9 cellular contexts compared by ENCODE assay signal in genomic region chr22:39234867-39235687, GRCh38. TPM values are rescaled to one million over a fixed set of nuclear protein-coding genes. Genes with fewer than 3 reads are reported as not detected.
DNase-seq lines count a peak whose midpoint lies in the region; ATAC-seq and TF ChIP-seq lines count a peak whose summit lies in the region.
"Had no signal": no experiment of that assay in that cellular context is flagged by ENCODE, and none has a peak within 500 bp of the region (broad histone marks: within the 10 kb centered on the region; RNA-seq: fewer than 3 reads in every experiment).

No MANE protein-coding gene starts in this region.

- no peaks in the 10 kb centered on the region for H3K9me3 ChIP-seq in Peyer's patch

- intact Hi-C loops in Right ventricle myocardium inferior (cut with DNase I): loop anchor here (2.0 kb wide), 2 partner anchors 44 to 60 kb away; no protein-coding TSS in a partner anchor
- intact Hi-C loops in sciatic nerve (cut with DNase I): loop anchor here (5.0 kb wide), 1 partner anchor 48 kb away; no protein-coding TSS in a partner anchor

- peaks cover 0 to 46% (median 19%) of the 10 kb centered on the region in 4 donors for H3K4me1 ChIP-seq in Peyer's patch

- H3K4me3 ChIP-seq in Peyer's patch: no peak overlapping the region

- peaks cover 0 to 6% of the 10 kb centered on the region in 2 donors for H3K27me3 ChIP-seq in Peyer's patch

- H3K27ac ChIP-seq in Peyer's patch: peak overlapping the region; percentile 19 to 60 (median 36)

- no peaks in the 10 kb centered on the region for H3K36me3 ChIP-seq in Peyer's patch

- no peaks in the 10 kb centered on the region for H3K9me3 Mint-ChIP-seq in neural crest cell
- H3K9me3 Mint-ChIP-seq: activated T-cell treated with anti-CD3 and anti-CD28 coated beads, Interleukin-2, amount 50 U/mL, for 4 hours had no signal

- peaks cover 45% of the 10 kb centered on the region for H3K4me1 Mint-ChIP-seq in neural crest cell

- no peak for TF ChIP-seq POLR2A in Peyer's patch (IDR thresholded peaks at IDR 0.05)

- H3K27ac Mint-ChIP-seq in neural crest cell (ENCODE audit: unreplicated experiment): no peak overlapping the region

- DNase-seq in DMS153 (lab: John Stamatoyannopoulos, UW): peak; percentile 86
- peak in 2 of 3 donors; percentile 74 to 85 for DNase-seq in Peyer's patch
- peak; percentile 50 for DNase-seq in Right ventricle myocardium inferior (ENCODE audit: missing footprints)
- no peak for DNase-seq in neural crest cell (ENCODE audit: low read depth, low spot score)
- no peak for DNase-seq in AG08395 (ENCODE audit: low spot score)
- DNase-seq in NCI-H526 treated with DMSO at 0.1 percent for 48 hours (lab: John Stamatoyannopoulos, UW): no peak
- no peak for DNase-seq in sciatic nerve (ENCODE audit: low spot score)
- DNase-seq: activated T-cell treated with anti-CD3 and anti-CD28 coated beads, Interleukin-2, amount 50 U/mL, for 4 hours had no signal

- ATAC-seq in Right ventricle myocardium inferior (peak; percentile 66), GM21576 (IDR thresholded peaks at IDR 0.05; ENCODE audit: unreplicated experiment) (no peak), sciatic nerve (no peak)
- ATAC-seq: activated T-cell treated with anti-CD3 and anti-CD28 coated beads, Interleukin-2, amount 50 U/mL, for 4 hours had no signal

- H3K27me3 Mint-ChIP-seq in neural crest cell (ENCODE audit: low read depth): peaks cover 33% of the 10 kb centered on the region

- no peaks in the 10 kb centered on the region for H3K36me3 Mint-ChIP-seq in neural crest cell (ENCODE audit: low read depth)

- H3K4me3 Mint-ChIP-seq in neural crest cell: peak overlapping the region; percentile 23

- no peak for TF ChIP-seq CTCF in Peyer's patch (IDR thresholded peaks at IDR 0.05)
- no peak for TF ChIP-seq CTCF in neural crest cell (conservative IDR thresholded peaks at IDR 0.05)

RNA-seq across cellular contexts. Expression of gene PDGFB, which starts 9.7 kb away (rescaled TPM):
- total RNA-seq in Peyer's patch: 10 to 100 TPM in 1 of 4 donors, 1 to 10 TPM in 3; 1.8 to 10.7 (median 3.8) TPM
- total RNA-seq in Right ventricle myocardium inferior: 19.7 TPM
- 0.16 and 0.80 TPM in 2 replicates for total RNA-seq in neural crest cell
- 24.2 TPM for total RNA-seq in sciatic nerve

Comparison
In these comparisons a context has a peak if more than half of its experiments do, and no peak if none do; other contexts are left out.
1. DNase-seq: peak in DMS153 (single experiment), Peyer's patch (2 of 3) and Right ventricle myocardium inferior (single experiment); none in neural crest cell (single experiment), AG08395 (single experiment), NCI-H526 treated with DMSO at 0.1 percent for 48 hours (single experiment) and sciatic nerve (single experiment).